14 cellular contexts compared by ENCODE assay signal in genomic region chr13:98105929-98106336, GRCh38. TPM values are rescaled to one million over a fixed set of nuclear protein-coding genes. Genes with fewer than 3 reads are reported as not detected.
A peak's percentile ranks its signal among the peaks of the same experiment; 100 is the strongest.
DNase-seq lines count a peak whose midpoint lies in the region; ATAC-seq and TF ChIP-seq lines count a peak whose summit lies in the region.
"Had no signal": no experiment of that assay in that cellular context is flagged by ENCODE, and none has a peak within 500 bp of the region (broad histone marks: within the 10 kb centered on the region; RNA-seq: fewer than 3 reads in every experiment).

No MANE protein-coding gene starts in this region.

- H3K4me1 ChIP-seq in Caco-2 (no peaks in the 10 kb centered on the region), esophagus muscularis mucosa (no peaks in the 10 kb centered on the region)

- H3K27me3 ChIP-seq in Caco-2 (replicated peaks; ENCODE audit: control insufficient read depth, insufficient read depth, low read length): no peaks in the 10 kb centered on the region
- no peaks in the 10 kb centered on the region for H3K27me3 ChIP-seq in brain microvascular endothelial cell (replicated peaks)
- H3K27me3 ChIP-seq in esophagus muscularis mucosa: peaks cover 0 to 4% (median 0%) of the 10 kb centered on the region in 4 donors
- H3K27me3 ChIP-seq: upper lobe of left lung had no signal

- CTCF ChIA-PET in Caco-2 (lab: Charles Lee): no interaction called here

- peak; percentile 32 for ATAC-seq in left lobe of liver
- ATAC-seq: activated CD8-positive, alpha-beta T cell treated with anti-CD3 and anti-CD28 coated beads, Interleukin-2, amount 10 ng/mL, durations not matched to agents 7 days and 5 days; naive thymus-derived CD8-positive, alpha-beta T cell had no signal

- no peak for TF ChIP-seq EP300 in esophagus muscularis mucosa (IDR thresholded peaks at IDR 0.05)

- no peak overlapping the region for H3K4me3 Mint-ChIP-seq in Caco-2 (ENCODE audit: unreplicated experiment)
- H3K4me3 Mint-ChIP-seq: activated CD8-positive, alpha-beta T cell treated with anti-CD3 and anti-CD28 coated beads, Interleukin-2, amount 10 ng/mL, durations not matched to agents 7 days and 5 days; activated naive CD4-positive, alpha-beta T cell treated with anti-CD3 and anti-CD28 coated beads, Interleukin-2, amount 50 U/mL, for 24 hours; naive thymus-derived CD8-positive, alpha-beta T cell had no signal

- POLR2A ChIA-PET in Caco-2 (lab: Charles Lee): no interaction called here

- peak; percentile 24 to 37 for DNase-seq in Caco-2
- DNase-seq in NCI-H2171 treated with DMSO at 0.1 percent for 48 hours (lab: John Stamatoyannopoulos, UW): peak; percentile 92
- DNase-seq in brain microvascular endothelial cell: peak; percentile 64
- DNase-seq in left lobe of liver (ENCODE audit: low spot score): no peak
- no peak for DNase-seq in esophagus muscularis mucosa (ENCODE audit: extremely low spot score)
- no peak for DNase-seq in head of caudate nucleus
- no peak for DNase-seq in RKO (ENCODE audit: low spot score)
- DNase-seq in GOT3 (lab: John Stamatoyannopoulos, UW): no peak
- DNase-seq: activated CD8-positive, alpha-beta T cell treated with anti-CD3 and anti-CD28 coated beads, Interleukin-2, amount 10 ng/mL, durations not matched to agents 7 days and 5 days; C1 segment of cervical spinal cord; naive thymus-derived CD8-positive, alpha-beta T cell; SW 1271 had no signal

- H3K36me3 Mint-ChIP-seq in Caco-2 (ENCODE audit: insufficient read depth, unreplicated experiment): no peaks in the 10 kb centered on the region
- H3K36me3 Mint-ChIP-seq: activated naive CD4-positive, alpha-beta T cell treated with anti-CD3 and anti-CD28 coated beads, Interleukin-2, amount 50 U/mL, for 24 hours; naive thymus-derived CD8-positive, alpha-beta T cell had no signal

- 35% methylated on average over 3 of the region's 3 CpGs for WGBS in esophagus muscularis mucosa

- TF ChIP-seq POLR2A in esophagus muscularis mucosa (IDR thresholded peaks at IDR 0.05; ENCODE audit: low read depth): no peak

- intact Hi-C loops in Caco-2 (cut with micrococcal nuclease; ENCODE audit: unreplicated experiment) (no loop called here), esophagus muscularis mucosa (cut with DNase I) (no loop called here), head of caudate nucleus (cut with DNase I) (no loop called here)

- peaks cover 11% of the 10 kb centered on the region for H3K9me3 Mint-ChIP-seq in Caco-2 (ENCODE audit: unreplicated experiment)
- H3K9me3 Mint-ChIP-seq: activated naive CD4-positive, alpha-beta T cell treated with anti-CD3 and anti-CD28 coated beads, Interleukin-2, amount 50 U/mL, for 24 hours had no signal

- H3K27ac ChIP-seq in brain microvascular endothelial cell: no peak overlapping the region
- no peak overlapping the region for H3K27ac ChIP-seq in esophagus muscularis mucosa (replicated peaks in 1 of 4)
- H3K27ac ChIP-seq: upper lobe of left lung had no signal

- H3K27ac Mint-ChIP-seq in Caco-2 (ENCODE audit: unreplicated experiment): no peak overlapping the region
- H3K27ac Mint-ChIP-seq: activated CD8-positive, alpha-beta T cell treated with anti-CD3 and anti-CD28 coated beads, Interleukin-2, amount 10 ng/mL, durations not matched to agents 7 days and 5 days; activated naive CD4-positive, alpha-beta T cell treated with anti-CD3 and anti-CD28 coated beads, Interleukin-2, amount 50 U/mL, for 24 hours; naive thymus-derived CD8-positive, alpha-beta T cell had no signal

- in situ Hi-C loops in brain microvascular endothelial cell (cut with HindIII; ENCODE audit: low pct_ligation_motif_present, low sequenced_read_pairs): no loop called here

- H3K4me3 ChIP-seq in Caco-2 (ENCODE audit: low read depth, low read length) (no peak overlapping the region), brain microvascular endothelial cell (ENCODE audit: low read depth, low read length) (no peak overlapping the region), esophagus muscularis mucosa (no peak overlapping the region)
- H3K4me3 ChIP-seq: upper lobe of left lung had no signal

- no TSS peak for BruUV-seq in Caco-2 (replicated peaks; lab: Mats Ljungman, UMichigan)

- TF ChIP-seq CTCF in Caco-2 (IDR thresholded peaks at IDR 0.05; ENCODE audit: insufficient read depth in 1 of 2, low read depth in 1 of 2, low read length in 1 of 2, severe bottlenecking in 1 of 2, unreplicated experiment in 1 of 2): no peak
- no peak for TF ChIP-seq CTCF in brain microvascular endothelial cell (IDR thresholded peaks at IDR 0.05; ENCODE audit: low read depth, low read length, missing control alignments)
- TF ChIP-seq CTCF in esophagus muscularis mucosa (IDR thresholded peaks at IDR 0.05): no peak

- H3K9me3 ChIP-seq in Caco-2 (no peaks in the 10 kb centered on the region), esophagus muscularis mucosa (no peaks in the 10 kb centered on the region)
- H3K9me3 ChIP-seq: upper lobe of left lung had no signal

- H3K4me1 Mint-ChIP-seq in Caco-2 (ENCODE audit: low read depth, unreplicated experiment): no peaks in the 10 kb centered on the region
- H3K4me1 Mint-ChIP-seq: activated naive CD4-positive, alpha-beta T cell treated with anti-CD3 and anti-CD28 coated beads, Interleukin-2, amount 50 U/mL, for 24 hours had no signal

- H3K27me3 Mint-ChIP-seq in Caco-2 (ENCODE audit: insufficient read depth, unreplicated experiment): no peaks in the 10 kb centered on the region

- H3K36me3 ChIP-seq in Caco-2 (ENCODE audit: control insufficient read depth, insufficient read depth, low read length) (no peaks in the 10 kb centered on the region), brain microvascular endothelial cell (replicated peaks) (no peaks in the 10 kb centered on the region), esophagus muscularis mucosa (no peaks in the 10 kb centered on the region)
- H3K36me3 ChIP-seq: upper lobe of left lung had no signal

RNA-seq across cellular contexts. Expression of gene FARP1, which starts 37.0 kb away (rescaled TPM):
- total RNA-seq in Caco-2 (2022): 189 and 208 TPM in 2 replicates
- 78.8 TPM for total RNA-seq in left lobe of liver
- total RNA-seq in esophagus muscularis mucosa: 10 to 100 TPM; 21.2 to 56.5 (median 35.1) TPM

Comparison
In these comparisons a context has a peak if more than half of its experiments do, and no peak if none do; other contexts are left out.
1. DNase-seq: peak in Caco-2 (2 of 2), NCI-H2171 treated with DMSO at 0.1 percent for 48 hours (single experiment) and brain microvascular endothelial cell (single experiment); none in left lobe of liver (single experiment), esophagus muscularis mucosa (single experiment), head of caudate nucleus (0 of 42), RKO (single experiment) and GOT3 (single experiment).